Comparison of ENCODE assay signal across 1 cellular context in the genomic region with DNA sequence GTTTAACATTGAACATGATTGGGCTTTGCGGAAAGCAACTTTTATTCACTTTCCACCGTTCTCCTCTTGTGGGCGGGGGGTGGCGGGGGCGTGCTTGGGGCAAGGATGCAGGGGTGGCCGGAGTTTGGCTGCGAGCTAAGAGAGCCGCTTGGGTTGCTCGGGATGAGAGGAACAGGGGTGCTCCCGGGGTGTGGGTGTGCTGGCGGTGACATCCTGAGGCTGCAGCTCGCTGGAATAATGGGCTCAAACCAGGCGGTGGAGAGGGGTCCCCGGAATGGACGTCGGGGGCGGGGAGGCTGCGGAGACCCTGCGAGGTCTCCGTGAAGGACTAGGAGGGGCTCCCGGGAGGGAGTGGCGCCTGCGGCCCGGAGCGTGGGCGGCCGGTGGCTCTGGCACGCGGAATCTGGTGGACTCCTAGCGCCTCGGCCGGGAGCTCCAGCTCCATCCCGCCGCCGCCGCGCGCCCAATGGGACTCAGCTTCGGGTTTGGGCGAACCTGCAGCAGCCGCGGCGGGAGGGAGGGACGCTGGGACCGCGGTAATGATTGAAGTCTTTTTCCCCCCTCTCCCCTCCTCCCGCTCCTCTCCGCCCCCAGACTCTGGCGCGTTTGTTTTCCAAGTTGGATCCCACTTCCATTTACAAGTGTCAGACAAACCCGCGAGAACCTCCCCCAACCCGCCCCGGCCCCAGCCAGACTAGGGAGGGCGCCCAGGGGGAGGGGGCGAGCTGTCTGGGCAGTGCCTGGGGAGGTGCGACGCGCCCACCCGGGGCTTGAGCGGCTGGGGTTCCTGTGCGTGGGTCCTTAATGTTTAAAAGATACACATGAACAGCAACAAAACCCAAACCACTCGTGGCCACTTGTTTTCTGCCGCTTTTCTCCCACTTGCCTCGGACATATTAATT.
TF ChIP-seq lines count a peak whose summit lies in the region.

No MANE protein-coding gene starts in this region.

TF ChIP-seq in HEK293, 187 proteins besides CTCF, POLR2A, EP300 and RAD21 (continued from another document and continues in another):
- TF ChIP-seq, protein P1, sequence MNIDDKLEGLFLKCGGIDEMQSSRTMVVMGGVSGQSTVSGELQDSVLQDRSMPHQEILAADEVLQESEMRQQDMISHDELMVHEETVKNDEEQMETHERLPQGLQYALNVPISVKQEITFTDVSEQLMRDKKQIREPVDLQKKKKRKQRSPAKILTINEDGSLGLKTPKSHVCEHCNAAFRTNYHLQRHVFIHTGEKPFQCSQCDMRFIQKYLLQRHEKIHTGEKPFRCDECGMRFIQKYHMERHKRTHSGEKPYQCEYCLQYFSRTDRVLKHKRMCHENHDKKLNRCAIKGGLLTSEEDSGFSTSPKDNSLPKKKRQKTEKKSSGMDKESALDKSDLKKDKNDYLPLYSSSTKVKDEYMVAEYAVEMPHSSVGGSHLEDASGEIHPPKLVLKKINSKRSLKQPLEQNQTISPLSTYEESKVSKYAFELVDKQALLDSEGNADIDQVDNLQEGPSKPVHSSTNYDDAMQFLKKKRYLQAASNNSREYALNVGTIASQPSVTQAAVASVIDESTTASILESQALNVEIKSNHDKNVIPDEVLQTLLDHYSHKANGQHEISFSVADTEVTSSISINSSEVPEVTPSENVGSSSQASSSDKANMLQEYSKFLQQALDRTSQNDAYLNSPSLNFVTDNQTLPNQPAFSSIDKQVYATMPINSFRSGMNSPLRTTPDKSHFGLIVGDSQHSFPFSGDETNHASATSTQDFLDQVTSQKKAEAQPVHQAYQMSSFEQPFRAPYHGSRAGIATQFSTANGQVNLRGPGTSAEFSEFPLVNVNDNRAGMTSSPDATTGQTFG (tag by site-specific recombination; IDR thresholded peaks at IDR 0.05; ENCODE audit: borderline replicate concordance), result no peak
- TF ChIP-seq ZNF621 (tag by site-specific recombination; IDR thresholded peaks at IDR 0.05) (no peak), ZNF274 (IDR thresholded peaks at IDR 0.05; ENCODE audit: low read length) (no peak), ZNF274 (tag by site-specific recombination; IDR thresholded peaks at IDR 0.05; ENCODE audit: borderline replicate concordance) (no peak), ZEB2 (tag by site-specific recombination; IDR thresholded peaks at IDR 0.05) (no peak; the same call in 1 of the 2 replicates), ZNF184 (tag by site-specific recombination; IDR thresholded peaks at IDR 0.05) (no peak), ZNF555 (tag by site-specific recombination; conservative IDR thresholded peaks at IDR 0.05) (no peak), ZNF610 (tag by site-specific recombination; IDR thresholded peaks at IDR 0.05; ENCODE audit: borderline replicate concordance) (no peak), ZNF311 (tag by site-specific recombination; IDR thresholded peaks at IDR 0.05; ENCODE audit: borderline replicate concordance) (no peak), OVOL3 (tag by site-specific recombination; IDR thresholded peaks at IDR 0.05) (no peak), ZNF23 (tag by site-specific recombination; IDR thresholded peaks at IDR 0.05; ENCODE audit: borderline replicate concordance) (no peak), ZNF140 (tag by site-specific recombination; IDR thresholded peaks at IDR 0.05) (no peak), YY1 (tag by site-specific recombination; IDR thresholded peaks at IDR 0.05) (no peak; the same call in 1 of the 2 replicates), ZNF426 (tag by site-specific recombination; IDR thresholded peaks at IDR 0.05) (no peak), ZSCAN30 (tag by site-specific recombination; IDR thresholded peaks at IDR 0.05) (0 out of 2 replicates have a peak, but pooled peaks have one; percentile 13), ZNF521 (tag by site-specific recombination; IDR thresholded peaks at IDR 0.05) (no peak), ZNF600 (tag by site-specific recombination; IDR thresholded peaks at IDR 0.05) (no peak; the same call in 1 of the 2 replicates), ZNF843 (tag by site-specific recombination; IDR thresholded peaks at IDR 0.05) (no peak; the same call in 1 of the 2 replicates), ZNF248 (tag by site-specific recombination; IDR thresholded peaks at IDR 0.05) (no peak), REPIN1 (tag by site-specific recombination; IDR thresholded peaks at IDR 0.05; ENCODE audit: low read depth) (no peak), RBAK (tag by site-specific recombination; IDR thresholded peaks at IDR 0.05) (no peak), ZNF211 (tag by site-specific recombination; IDR thresholded peaks at IDR 0.05; ENCODE audit: low read depth) (no peak), SP7 (tag by site-specific recombination; IDR thresholded peaks at IDR 0.05) (no peak; the same call in 1 of the 2 replicates), HOXA7 (CRISPR knock-in tag; IDR thresholded peaks at IDR 0.05; ENCODE audit: borderline replicate concordance) (no peak), GLIS2 (tag by site-specific recombination; IDR thresholded peaks at IDR 0.05) (peak; percentile 35; the same call in 1 of the 2 replicates), ZNF561 (tag by site-specific recombination; IDR thresholded peaks at IDR 0.05; ENCODE audit: borderline replicate concordance) (peak; percentile 33; the same call in 1 of the 2 replicates), ZNF366 (tag by site-specific recombination; conservative IDR thresholded peaks at IDR 0.05) (0 out of 2 replicates have a peak, but pooled peaks have one; percentile 26), OSR2 (tag by site-specific recombination; IDR thresholded peaks at IDR 0.05) (no peak), HOXD13 (CRISPR knock-in tag; IDR thresholded peaks at IDR 0.05; ENCODE audit: borderline replicate concordance) (no peak), MEIS1 (CRISPR knock-in tag; IDR thresholded peaks at IDR 0.05; ENCODE audit: borderline replicate concordance) (no peak), ZBTB21 (tag by site-specific recombination; IDR thresholded peaks at IDR 0.05) (no peak), ZBTB8A (tag by site-specific recombination; IDR thresholded peaks at IDR 0.05) (no peak), ZNF133 (tag by site-specific recombination; IDR thresholded peaks at IDR 0.05) (no peak), TRIM28 (IDR thresholded peaks at IDR 0.05; ENCODE audit: borderline replicate concordance, low read length) (no peak), ZNF777 (tag by site-specific recombination; IDR thresholded peaks at IDR 0.05; ENCODE audit: borderline replicate concordance) (no peak), ZNF214 (tag by site-specific recombination; IDR thresholded peaks at IDR 0.05; ENCODE audit: borderline replicate concordance) (no peak), YY2 (tag by site-specific recombination; IDR thresholded peaks at IDR 0.05) (no peak), ZNF549 (tag by site-specific recombination; IDR thresholded peaks at IDR 0.05) (no peak), ZNF785 (tag by site-specific recombination; IDR thresholded peaks at IDR 0.05) (no peak)
- TF ChIP-seq, protein P2, sequence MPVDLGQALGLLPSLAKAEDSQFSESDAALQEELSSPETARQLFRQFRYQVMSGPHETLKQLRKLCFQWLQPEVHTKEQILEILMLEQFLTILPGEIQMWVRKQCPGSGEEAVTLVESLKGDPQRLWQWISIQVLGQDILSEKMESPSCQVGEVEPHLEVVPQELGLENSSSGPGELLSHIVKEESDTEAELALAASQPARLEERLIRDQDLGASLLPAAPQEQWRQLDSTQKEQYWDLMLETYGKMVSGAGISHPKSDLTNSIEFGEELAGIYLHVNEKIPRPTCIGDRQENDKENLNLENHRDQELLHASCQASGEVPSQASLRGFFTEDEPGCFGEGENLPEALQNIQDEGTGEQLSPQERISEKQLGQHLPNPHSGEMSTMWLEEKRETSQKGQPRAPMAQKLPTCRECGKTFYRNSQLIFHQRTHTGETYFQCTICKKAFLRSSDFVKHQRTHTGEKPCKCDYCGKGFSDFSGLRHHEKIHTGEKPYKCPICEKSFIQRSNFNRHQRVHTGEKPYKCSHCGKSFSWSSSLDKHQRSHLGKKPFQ (tag by site-specific recombination; IDR thresholded peaks at IDR 0.05), result no peak
- TF ChIP-seq, protein P3, sequence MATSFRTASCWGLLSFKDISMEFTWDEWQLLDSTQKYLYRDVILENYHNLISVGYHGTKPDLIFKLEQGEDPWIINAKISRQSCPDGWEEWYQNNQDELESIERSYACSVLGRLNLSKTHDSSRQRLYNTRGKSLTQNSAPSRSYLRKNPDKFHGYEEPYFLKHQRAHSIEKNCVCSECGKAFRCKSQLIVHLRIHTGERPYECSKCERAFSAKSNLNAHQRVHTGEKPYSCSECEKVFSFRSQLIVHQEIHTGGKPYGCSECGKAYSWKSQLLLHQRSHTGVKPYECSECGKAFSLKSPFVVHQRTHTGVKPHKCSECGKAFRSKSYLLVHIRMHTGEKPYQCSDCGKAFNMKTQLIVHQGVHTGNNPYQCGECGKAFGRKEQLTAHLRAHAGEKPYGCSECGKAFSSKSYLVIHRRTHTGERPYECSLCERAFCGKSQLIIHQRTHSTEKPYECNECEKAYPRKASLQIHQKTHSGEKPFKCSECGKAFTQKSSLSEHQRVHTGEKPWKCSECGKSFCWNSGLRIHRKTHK (tag by site-specific recombination; IDR thresholded peaks at IDR 0.05), result no peak
- TF ChIP-seq, protein P4, sequence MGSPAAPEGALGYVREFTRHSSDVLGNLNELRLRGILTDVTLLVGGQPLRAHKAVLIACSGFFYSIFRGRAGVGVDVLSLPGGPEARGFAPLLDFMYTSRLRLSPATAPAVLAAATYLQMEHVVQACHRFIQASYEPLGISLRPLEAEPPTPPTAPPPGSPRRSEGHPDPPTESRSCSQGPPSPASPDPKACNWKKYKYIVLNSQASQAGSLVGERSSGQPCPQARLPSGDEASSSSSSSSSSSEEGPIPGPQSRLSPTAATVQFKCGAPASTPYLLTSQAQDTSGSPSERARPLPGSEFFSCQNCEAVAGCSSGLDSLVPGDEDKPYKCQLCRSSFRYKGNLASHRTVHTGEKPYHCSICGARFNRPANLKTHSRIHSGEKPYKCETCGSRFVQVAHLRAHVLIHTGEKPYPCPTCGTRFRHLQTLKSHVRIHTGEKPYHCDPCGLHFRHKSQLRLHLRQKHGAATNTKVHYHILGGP (tag by site-specific recombination; IDR thresholded peaks at IDR 0.05), result no peak
- TF ChIP-seq, protein P5, sequence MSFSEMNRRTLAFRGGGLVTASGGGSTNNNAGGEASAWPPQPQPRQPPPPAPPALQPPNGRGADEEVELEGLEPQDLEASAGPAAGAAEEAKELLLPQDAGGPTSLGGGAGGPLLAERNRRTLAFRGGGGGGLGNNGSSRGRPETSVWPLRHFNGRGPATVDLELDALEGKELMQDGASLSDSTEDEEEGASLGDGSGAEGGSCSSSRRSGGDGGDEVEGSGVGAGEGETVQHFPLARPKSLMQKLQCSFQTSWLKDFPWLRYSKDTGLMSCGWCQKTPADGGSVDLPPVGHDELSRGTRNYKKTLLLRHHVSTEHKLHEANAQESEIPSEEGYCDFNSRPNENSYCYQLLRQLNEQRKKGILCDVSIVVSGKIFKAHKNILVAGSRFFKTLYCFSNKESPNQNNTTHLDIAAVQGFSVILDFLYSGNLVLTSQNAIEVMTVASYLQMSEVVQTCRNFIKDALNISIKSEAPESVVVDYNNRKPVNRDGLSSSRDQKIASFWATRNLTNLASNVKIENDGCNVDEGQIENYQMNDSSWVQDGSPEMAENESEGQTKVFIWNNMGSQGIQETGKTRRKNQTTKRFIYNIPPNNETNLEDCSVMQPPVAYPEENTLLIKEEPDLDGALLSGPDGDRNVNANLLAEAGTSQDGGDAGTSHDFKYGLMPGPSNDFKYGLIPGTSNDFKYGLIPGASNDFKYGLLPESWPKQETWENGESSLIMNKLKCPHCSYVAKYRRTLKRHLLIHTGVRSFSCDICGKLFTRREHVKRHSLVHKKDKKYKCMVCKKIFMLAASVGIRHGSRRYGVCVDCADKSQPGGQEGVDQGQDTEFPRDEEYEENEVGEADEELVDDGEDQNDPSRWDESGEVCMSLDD (tag by site-specific recombination; IDR thresholded peaks at IDR 0.05), result 0 out of 2 replicates have a peak, but pooled peaks have one; percentile 32
- TF ChIP-seq, protein P6, sequence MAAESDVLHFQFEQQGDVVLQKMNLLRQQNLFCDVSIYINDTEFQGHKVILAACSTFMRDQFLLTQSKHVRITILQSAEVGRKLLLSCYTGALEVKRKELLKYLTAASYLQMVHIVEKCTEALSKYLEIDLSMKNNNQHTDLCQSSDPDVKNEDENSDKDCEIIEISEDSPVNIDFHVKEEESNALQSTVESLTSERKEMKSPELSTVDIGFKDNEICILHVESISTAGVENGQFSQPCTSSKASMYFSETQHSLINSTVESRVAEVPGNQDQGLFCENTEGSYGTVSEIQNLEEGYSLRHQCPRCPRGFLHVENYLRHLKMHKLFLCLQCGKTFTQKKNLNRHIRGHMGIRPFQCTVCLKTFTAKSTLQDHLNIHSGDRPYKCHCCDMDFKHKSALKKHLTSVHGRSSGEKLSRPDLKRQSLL (tag by site-specific recombination; IDR thresholded peaks at IDR 0.05), result peak; percentile 70
- TF ChIP-seq, protein P7, sequence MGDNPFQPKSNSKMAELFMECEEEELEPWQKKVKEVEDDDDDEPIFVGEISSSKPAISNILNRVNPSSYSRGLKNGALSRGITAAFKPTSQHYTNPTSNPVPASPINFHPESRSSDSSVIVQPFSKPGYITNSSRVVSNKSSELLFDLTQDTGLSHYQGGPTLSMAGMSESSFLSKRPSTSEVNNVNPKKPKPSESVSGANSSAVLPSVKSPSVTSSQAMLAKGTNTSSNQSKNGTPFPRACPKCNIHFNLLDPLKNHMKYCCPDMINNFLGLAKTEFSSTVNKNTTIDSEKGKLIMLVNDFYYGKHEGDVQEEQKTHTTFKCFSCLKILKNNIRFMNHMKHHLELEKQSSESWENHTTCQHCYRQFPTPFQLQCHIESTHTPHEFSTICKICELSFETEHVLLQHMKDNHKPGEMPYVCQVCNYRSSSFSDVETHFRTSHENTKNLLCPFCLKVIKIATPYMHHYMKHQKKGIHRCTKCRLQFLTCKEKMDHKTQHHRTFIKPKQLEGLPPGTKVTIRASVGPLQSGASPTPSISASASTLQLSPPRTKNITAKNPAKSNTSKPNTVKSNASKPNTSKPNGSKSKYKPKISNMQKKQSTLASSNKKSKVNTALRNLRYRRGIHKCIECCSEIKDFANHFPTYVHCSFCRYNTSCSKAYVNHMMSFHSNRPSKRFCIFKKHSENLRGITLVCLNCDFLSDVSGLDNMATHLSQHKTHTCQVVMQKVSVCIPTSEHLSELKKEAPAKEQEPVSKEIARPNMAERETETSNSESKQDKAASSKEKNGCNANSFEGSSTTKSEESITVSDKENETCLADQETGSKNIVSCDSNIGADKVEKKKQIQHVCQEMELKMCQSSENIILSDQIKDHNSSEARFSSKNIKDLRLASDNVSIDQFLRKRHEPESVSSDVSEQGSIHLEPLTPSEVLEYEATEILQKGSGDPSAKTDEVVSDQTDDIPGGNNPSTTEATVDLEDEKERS (tag by site-specific recombination; IDR thresholded peaks at IDR 0.05), result no peak
- TF ChIP-seq, protein P8, sequence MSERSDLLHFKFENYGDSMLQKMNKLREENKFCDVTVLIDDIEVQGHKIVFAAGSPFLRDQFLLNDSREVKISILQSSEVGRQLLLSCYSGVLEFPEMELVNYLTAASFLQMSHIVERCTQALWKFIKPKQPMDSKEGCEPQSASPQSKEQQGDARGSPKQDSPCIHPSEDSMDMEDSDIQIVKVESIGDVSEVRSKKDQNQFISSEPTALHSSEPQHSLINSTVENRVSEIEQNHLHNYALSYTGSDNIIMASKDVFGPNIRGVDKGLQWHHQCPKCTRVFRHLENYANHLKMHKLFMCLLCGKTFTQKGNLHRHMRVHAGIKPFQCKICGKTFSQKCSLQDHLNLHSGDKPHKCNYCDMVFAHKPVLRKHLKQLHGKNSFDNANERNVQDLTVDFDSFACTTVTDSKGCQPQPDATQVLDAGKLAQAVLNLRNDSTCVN (tag by site-specific recombination; optimal IDR thresholded peaks at IDR 0.05), result peak; percentile 77
